9 cellular contexts compared by ENCODE assay signal in genomic region chr16:56263711-56264608, GRCh38.
DNase-seq lines count a peak whose midpoint lies in the region; ATAC-seq, FAIRE-seq and TF ChIP-seq lines count a peak whose summit lies in the region.
"Had no signal": no experiment of that assay in that cellular context is flagged by ENCODE, and none has a peak within 500 bp of the region (broad histone marks: within the 10 kb centered on the region; RNA-seq: fewer than 3 reads in every experiment).

No MANE protein-coding gene starts in this region.

- H3K27me3 Mint-ChIP-seq in brain, result no peaks in the 10 kb centered on the region
- H3K27me3 Mint-ChIP-seq in neural progenitor cell (ENCODE audit: insufficient read depth, low read depth), result no peaks in the 10 kb centered on the region

- H3K4me3 ChIP-seq in HepG2 (replicated peaks in 1 of 3; ENCODE audit: insufficient read depth in 1 of 3, low read depth in 2 of 3, low read length in 3 of 3) (peak overlapping the region in 2 of 3 experiments; percentile 5 to 53; a peak in 5 of 6 replicates), neural progenitor cell (no peak overlapping the region)
- H3K4me3 ChIP-seq: PC-9 had no signal

- POLR2A ChIA-PET in HepG2 (lab: Yijun Ruan, JAX), result no interaction called here

- intact Hi-C loops in HepG2 (cut with micrococcal nuclease; ENCODE audit: unreplicated experiment), result no loop called here

- H2AFZ ChIP-seq in HepG2 (ENCODE audit: low read length) (no peak overlapping the region), neural progenitor cell (replicated peaks) (no peak overlapping the region)
- H2AFZ ChIP-seq: PC-9 had no signal

- ATAC-seq in HepG2, result peak; percentile 97
- ATAC-seq in GM21423 (IDR thresholded peaks at IDR 0.05; ENCODE audit: unreplicated experiment), result no peak

- H3K9ac ChIP-seq in HepG2 (ENCODE audit: insufficient read depth, low read depth, low read length) (no peak overlapping the region), neural progenitor cell (no peak overlapping the region)

- H3K9me3 ChIP-seq in HepG2 (ENCODE audit: low read length) (no peaks in the 10 kb centered on the region), neural progenitor cell (ENCODE audit: low read depth) (no peaks in the 10 kb centered on the region)

- H3K27ac ChIP-seq in HepG2 (ENCODE audit: extremely low read length, insufficient read depth, low read length), result no peak overlapping the region
- H3K27ac ChIP-seq in substantia nigra (ENCODE audit: low read depth, low read length, poor library complexity, severe bottlenecking), result peak overlapping the region; percentile 98
- H3K27ac ChIP-seq in neural progenitor cell, result no peak overlapping the region
- H3K27ac ChIP-seq: PC-9, VCaP had no signal

- H3K36me3 Mint-ChIP-seq in brain, result peaks cover 9% of the 10 kb centered on the region
- no peaks in the 10 kb centered on the region for H3K36me3 Mint-ChIP-seq in neural progenitor cell

- H3K4me3 Mint-ChIP-seq in brain, result no peak overlapping the region
- H3K4me3 Mint-ChIP-seq in neural progenitor cell, result no peak overlapping the region

- H3F3A ChIP-seq in neural progenitor cell (ENCODE audit: low read depth), result no peaks in the 10 kb centered on the region

- peaks cover 83% of the 10 kb centered on the region for H3K4me1 Mint-ChIP-seq in brain
- peaks cover 17% of the 10 kb centered on the region for H3K4me1 Mint-ChIP-seq in neural progenitor cell

- H3K27ac Mint-ChIP-seq in brain, result peak overlapping the region in 4 of 5 experiments; percentile 25 to 96 (median 62)
- H3K27ac Mint-ChIP-seq in neural progenitor cell, result no peak overlapping the region

- no peak for TF ChIP-seq RAD21 in HepG2 (CRISPR knock-in tag; IDR thresholded peaks at IDR 0.05)

- CTCF ChIA-PET in HepG2 (lab: Yijun Ruan, JAX; ENCODE audit: low intra/inter-chr PET ratio, low total read pairs), result no interaction called here

- H3K79me2 ChIP-seq in HepG2 (ENCODE audit: insufficient read depth, low read length), result no peaks in the 10 kb centered on the region
- H3K79me2 ChIP-seq in neural progenitor cell (ENCODE audit: low read depth), result no peaks in the 10 kb centered on the region

- H3K4me2 ChIP-seq in HepG2 (ENCODE audit: low read depth, low read length) (peak overlapping the region; percentile 66), neural progenitor cell (no peak overlapping the region)
- H3K4me2 ChIP-seq: PC-9 had no signal

- H4K20me1 ChIP-seq in HepG2 (ENCODE audit: insufficient read depth, low read length), result no peaks in the 10 kb centered on the region
- no peaks in the 10 kb centered on the region for H4K20me1 ChIP-seq in neural progenitor cell (ENCODE audit: low read depth)

- no peaks in the 10 kb centered on the region for H3K36me3 ChIP-seq in HepG2 (replicated peaks in 1 of 2; ENCODE audit: control insufficient read depth in 1 of 2, insufficient read depth in 2 of 2, low read length in 2 of 2)
- no peaks in the 10 kb centered on the region for H3K36me3 ChIP-seq in neural progenitor cell

- BruUV-seq in HepG2 (replicated peaks; lab: Mats Ljungman, UMichigan), result no TSS peak

- in situ Hi-C loops in HepG2 (cut with HindIII; ENCODE audit: extremely low pct_ligation_motif_present, low pct_unique_long_range_greater_than_20kb), result no loop called here

- H3K4me1 ChIP-seq in HepG2 (ENCODE audit: insufficient read depth, low read length), result peaks cover 41% of the 10 kb centered on the region
- no peaks in the 10 kb centered on the region for H3K4me1 ChIP-seq in neural progenitor cell

- H3K27me3 ChIP-seq in HepG2 (ENCODE audit: control insufficient read depth in 1 of 2, insufficient read depth in 2 of 2, low read length in 2 of 2) (peaks cover 4 to 22% of the 10 kb centered on the region in 2 experiments; a peak in 4 of 5 replicates), neural progenitor cell (no peaks in the 10 kb centered on the region)

- peak; percentile 96 for FAIRE-seq in HepG2 (lab: Jason Lieb, UNC)

- H3K9me3 Mint-ChIP-seq in brain, result no peaks in the 10 kb centered on the region
- H3K9me3 Mint-ChIP-seq in neural progenitor cell, result no peaks in the 10 kb centered on the region

- TF ChIP-seq CTCF in brain (conservative IDR thresholded peaks at IDR 0.05), result no peak
- TF ChIP-seq CTCF in HepG2 (CRISPR knock-in tag; IDR thresholded peaks at IDR 0.05), result no peak
- TF ChIP-seq CTCF in neural progenitor cell (IDR thresholded peaks at IDR 0.05), result no peak

- WGBS in HepG2 (ENCODE audit: low lambda C conversion rate), result 0% methylated on average over 10 of the region's 11 CpGs

- DNase-seq in NCI-H1694 treated with DMSO at 0.1 percent for 48 hours (lab: John Stamatoyannopoulos, UW), result peak; percentile 23
- peak; percentile 81 for DNase-seq in HepG2 (ENCODE audit: low spot score)
- peak in 45 of 49 donors; percentile 39 to 89 (median 70) for DNase-seq in substantia nigra (lab: John Stamatoyannopoulos, UW)
- DNase-seq in dermis blood vessel endothelial cell, result no peak
- no peak for DNase-seq in neural progenitor cell (ENCODE audit: low spot score)
- DNase-seq: PC-9 had no signal

- no peak for TF ChIP-seq POLR2A in HepG2 (IDR thresholded peaks at IDR 0.05; ENCODE audit: insufficient read depth in 1 of 2, low read depth in 2 of 2, low read length in 2 of 2)

- TF ChIP-seq EP300 in HepG2 (IDR thresholded peaks at IDR 0.05; ENCODE audit: low read depth in 2 of 2, low read length in 2 of 2) (peak in 1 of 2 experiments; percentile 51; a peak in 2 of 4 replicates), HepG2 (CRISPR knock-in tag; IDR thresholded peaks at IDR 0.05; ENCODE audit: borderline replicate concordance) (no peak)

TF ChIP-seq in HepG2, 621 proteins besides CTCF, POLR2A, EP300 and RAD21 (continues in another document):
- TF ChIP-seq ZFP41 (CRISPR knock-in tag; IDR thresholded peaks at IDR 0.05; ENCODE audit: borderline replicate concordance) (peak; percentile 66; the same call in 1 of the 2 replicates), UBTF (CRISPR knock-in tag; IDR thresholded peaks at IDR 0.05) (no peak), RFX1 (IDR thresholded peaks at IDR 0.05) (no peak), HNF1A (IDR thresholded peaks at IDR 0.05; ENCODE audit: low read depth) (0 out of 2 replicates have a peak, but pooled peaks have one; percentile 24), HNF1A (CRISPR knock-in tag; IDR thresholded peaks at IDR 0.05; ENCODE audit: borderline replicate concordance) (no peak), JUND (CRISPR knock-in tag; IDR thresholded peaks at IDR 0.05) (0 out of 2 replicates have a peak, but pooled peaks have one; percentile 29), HNF4A (CRISPR knock-in tag; IDR thresholded peaks at IDR 0.05) (peak; percentile 90)

Comparison
In these comparisons a context has a peak if more than half of its experiments do, and no peak if none do; other contexts are left out.
1. DNase-seq: peak in NCI-H1694 treated with DMSO at 0.1 percent for 48 hours (single experiment), HepG2 (single experiment) and substantia nigra (45 of 49); none in dermis blood vessel endothelial cell (single experiment) and neural progenitor cell (single experiment).